In genomic region chr6:3654898-3655297, GRCh38 we compare ENCODE assay signal across 22 cellular contexts.
A peak's percentile ranks its signal among the peaks of the same experiment; 100 is the strongest.
DNase-seq lines count a peak whose midpoint lies in the region; ATAC-seq, FAIRE-seq and TF ChIP-seq lines count a peak whose summit lies in the region.
"Had no signal": no experiment of that assay in that cellular context is flagged by ENCODE, and none has a peak within 500 bp of the region (broad histone marks: within the 10 kb centered on the region; RNA-seq: fewer than 3 reads in every experiment).

No MANE protein-coding gene starts in this region.

- intact Hi-C loops in esophagus muscularis mucosa (cut with DNase I) (no loop called here), testis (cut with DNase I; ENCODE audit: low total_unique reads) (no loop called here)

- no peak for ATAC-seq in SK-N-SH treated with all-trans-retinoic acid at 6 μM for 48 hours
- ATAC-seq in activated CD8-positive, alpha-beta memory T cell treated with anti-CD3 and anti-CD28 coated beads, Interleukin-2, amount 10 ng/mL, durations not matched to agents 7 days and 5 days: no peak
- ATAC-seq: A549, GM12878, HCT116 had no signal

- H3K9me3 Mint-ChIP-seq in activated CD8-positive, alpha-beta memory T cell treated with anti-CD3 and anti-CD28 coated beads, Interleukin-2, amount 10 ng/mL, durations not matched to agents 7 days and 5 days (ENCODE audit: low read depth): no peaks in the 10 kb centered on the region
- H3K9me3 Mint-ChIP-seq: CD4-positive, alpha-beta T cell; HFFc6 had no signal

- H3K4me1 ChIP-seq in SK-N-SH (ENCODE audit: control insufficient read depth in 1 of 2, insufficient read depth in 2 of 2, low read depth in 1 of 2, low read length in 1 of 2) (peaks cover 0 to 2% of the 10 kb centered on the region in 2 experiments; a peak in 2 of 4 replicates), esophagus muscularis mucosa (no peaks in the 10 kb centered on the region), testis (no peaks in the 10 kb centered on the region)
- H3K4me1 ChIP-seq: A549 had no signal

- TF ChIP-seq EP300 in SK-N-SH (IDR thresholded peaks at IDR 0.05; ENCODE audit: borderline replicate concordance in 1 of 2, low read depth in 1 of 2, low read length in 1 of 2) (no peak), esophagus muscularis mucosa (IDR thresholded peaks at IDR 0.05) (no peak)

- H2AFZ ChIP-seq in SK-N-SH (ENCODE audit: low read depth): no peak overlapping the region

- TF ChIP-seq POLR2A in esophagus muscularis mucosa (IDR thresholded peaks at IDR 0.05; ENCODE audit: low read depth) (no peak), testis (IDR thresholded peaks at IDR 0.05) (no peak)

- POLR2A ChIA-PET in SK-N-SH (lab: Yijun Ruan, JAX): no interaction called here

- H3K36me3 ChIP-seq in SK-N-SH (replicated peaks in 1 of 2; ENCODE audit: control insufficient read depth in 1 of 2, insufficient read depth in 2 of 2, low read length in 1 of 2): no peaks in the 10 kb centered on the region
- H3K36me3 ChIP-seq in esophagus muscularis mucosa: no peaks in the 10 kb centered on the region
- H3K36me3 ChIP-seq in testis (ENCODE audit: low read depth, missing control alignments): no peaks in the 10 kb centered on the region

- H3K36me3 Mint-ChIP-seq in activated CD8-positive, alpha-beta memory T cell treated with anti-CD3 and anti-CD28 coated beads, Interleukin-2, amount 10 ng/mL, durations not matched to agents 7 days and 5 days: no peaks in the 10 kb centered on the region

- no peaks in the 10 kb centered on the region for H3K4me1 Mint-ChIP-seq in activated CD8-positive, alpha-beta memory T cell treated with anti-CD3 and anti-CD28 coated beads, Interleukin-2, amount 10 ng/mL, durations not matched to agents 7 days and 5 days

- DNase-seq in DMS 273 (lab: John Stamatoyannopoulos, UW; ENCODE audit: unreplicated experiment): peak; percentile 34
- DNase-seq in DMS 273 treated with DMSO at 0.1 percent for 48 hours (lab: John Stamatoyannopoulos, UW): no peak
- DNase-seq in SK-N-SH: peak; percentile 63
- DNase-seq in esophagus muscularis mucosa (ENCODE audit: extremely low spot score): peak; percentile 75
- no peak for DNase-seq in frontal cortex (ENCODE audit: low spot score in 2 of 2)
- no peak for DNase-seq in activated CD8-positive, alpha-beta memory T cell treated with anti-CD3 and anti-CD28 coated beads, Interleukin-2, amount 10 ng/mL, durations not matched to agents 7 days and 5 days
- no peak for DNase-seq in testis
- DNase-seq: AML-193; CD4-positive, alpha-beta T cell; DMS53; DND-41; EL; GOT3; H7; HFFc6 had no signal

- no peak for TF ChIP-seq RAD21 in SK-N-SH (IDR thresholded peaks at IDR 0.05; ENCODE audit: low read length)

- H3K9me2 ChIP-seq in SK-N-SH: no peaks in the 10 kb centered on the region

- no peak overlapping the region for H3K4me2 ChIP-seq in SK-N-SH
- H3K4me2 ChIP-seq: A549 had no signal

- H3K9ac ChIP-seq in SK-N-SH: no peak overlapping the region

- H3K27ac ChIP-seq in SK-N-SH (ENCODE audit: low read depth in 2 of 2, low read length in 1 of 2) (no peak overlapping the region), esophagus muscularis mucosa (replicated peaks in 1 of 4) (no peak overlapping the region), testis (no peak overlapping the region)
- H3K27ac ChIP-seq: 22Rv1, A549, C4-2B, HL-60 had no signal

- CTCF ChIA-PET in SK-N-SH (lab: Yijun Ruan, JAX): interaction anchor here (0.9 kb wide), 1 partner anchor 47 kb away, joined by 3 read pairs; no protein-coding TSS in a partner anchor
- CTCF ChIA-PET in activated CD8-positive, alpha-beta memory T cell treated with anti-CD3 and anti-CD28 coated beads, Interleukin-2, amount 10 ng/mL, durations not matched to agents 7 days and 5 days (lab: Charles Lee): no interaction called here

- WGBS in SK-N-SH (ENCODE audit: low lambda C conversion rate): 11% methylated on average over 4 of the region's 4 CpGs
- WGBS in esophagus muscularis mucosa: 71% methylated on average over 4 of the region's 4 CpGs
- 63 to 65% methylated on average over 4 of the region's 4 CpGs for WGBS in testis, 2 donors

- H3K27me3 Mint-ChIP-seq in activated CD8-positive, alpha-beta memory T cell treated with anti-CD3 and anti-CD28 coated beads, Interleukin-2, amount 10 ng/mL, durations not matched to agents 7 days and 5 days: peaks cover 5% of the 10 kb centered on the region

- no peaks in the 10 kb centered on the region for H3F3A ChIP-seq in SK-N-SH (replicated peaks; ENCODE audit: insufficient read depth)

- no peaks in the 10 kb centered on the region for H3K79me2 ChIP-seq in SK-N-SH (ENCODE audit: insufficient read depth)

- H3K27me3 ChIP-seq in SK-N-SH (ENCODE audit: insufficient read depth) (no peaks in the 10 kb centered on the region; the same call in 1 of the 2 replicates), esophagus muscularis mucosa (no peaks in the 10 kb centered on the region), testis (no peaks in the 10 kb centered on the region)

- no peak overlapping the region for H3K4me3 Mint-ChIP-seq in activated CD8-positive, alpha-beta memory T cell treated with anti-CD3 and anti-CD28 coated beads, Interleukin-2, amount 10 ng/mL, durations not matched to agents 7 days and 5 days
- H3K4me3 Mint-ChIP-seq: CD4-positive, alpha-beta T cell; HFFc6 had no signal

- TF ChIP-seq CTCF in SK-N-SH (IDR thresholded peaks at IDR 0.05): no peak
- TF ChIP-seq CTCF in esophagus muscularis mucosa (IDR thresholded peaks at IDR 0.05): no peak
- TF ChIP-seq CTCF in testis (IDR thresholded peaks at IDR 0.05): no peak

- H3K27ac Mint-ChIP-seq in activated CD8-positive, alpha-beta memory T cell treated with anti-CD3 and anti-CD28 coated beads, Interleukin-2, amount 10 ng/mL, durations not matched to agents 7 days and 5 days: no peak overlapping the region
- H3K27ac Mint-ChIP-seq: CD4-positive, alpha-beta T cell; HFFc6 had no signal

- H3K4me3 ChIP-seq in SK-N-SH (ENCODE audit: low read depth in 2 of 2, low read length in 1 of 2) (no peak overlapping the region; a peak in 1 of 4 replicates), esophagus muscularis mucosa (no peak overlapping the region), testis (no peak overlapping the region)
- H3K4me3 ChIP-seq: A549, GM12878 had no signal

- H3K9me3 ChIP-seq in SK-N-SH: no peaks in the 10 kb centered on the region
- H3K9me3 ChIP-seq in esophagus muscularis mucosa: no peaks in the 10 kb centered on the region
- H3K9me3 ChIP-seq in testis: no peaks in the 10 kb centered on the region
- H3K9me3 ChIP-seq: A549 had no signal

- FAIRE-seq in frontal cortex (lab: Jason Lieb, UNC): no peak
- FAIRE-seq: A549, GM12878 had no signal

- H4K20me1 ChIP-seq in SK-N-SH (ENCODE audit: insufficient read depth): no peaks in the 10 kb centered on the region

TF ChIP-seq in SK-N-SH, 30 proteins besides CTCF, POLR2A, EP300 and RAD21 (continues in another document):
- TF ChIP-seq YY1 (IDR thresholded peaks at IDR 0.05; ENCODE audit: low read depth) (no peak), CHD2 (IDR thresholded peaks at IDR 0.05; ENCODE audit: low read length, partially characterized antibody) (no peak), RXRA (IDR thresholded peaks at IDR 0.05; ENCODE audit: borderline replicate concordance, low read depth) (no peak), TCF12 (IDR thresholded peaks at IDR 0.05) (no peak), USF1 (IDR thresholded peaks at IDR 0.05; ENCODE audit: borderline replicate concordance, low read depth) (no peak), RFX5 (IDR thresholded peaks at IDR 0.05; ENCODE audit: low read length) (no peak), JUND (IDR thresholded peaks at IDR 0.05) (no peak), NFIC (IDR thresholded peaks at IDR 0.05; ENCODE audit: borderline replicate concordance) (no peak), RCOR1 (IDR thresholded peaks at IDR 0.05; ENCODE audit: low read length) (no peak)

TF ChIP-seq in SK-N-SH treated with all-trans-retinoic acid at 6 μM for 48 hours, 23 proteins besides CTCF, POLR2A, EP300 and RAD21:
- TF ChIP-seq BACH2 (CRISPR knock-in tag; IDR thresholded peaks at IDR 0.05; ENCODE audit: borderline replicate concordance) (no peak), TSHZ2 (CRISPR knock-in tag; IDR thresholded peaks at IDR 0.05) (no peak), TCF4 (CRISPR knock-in tag; IDR thresholded peaks at IDR 0.05; ENCODE audit: borderline replicate concordance) (no peak), ZNF565 (CRISPR knock-in tag; conservative IDR thresholded peaks at IDR 0.05; ENCODE audit: low read depth) (no peak), ZFP30 (CRISPR knock-in tag; IDR thresholded peaks at IDR 0.05) (no peak)
TF ChIP-seq in SK-N-SH treated with all-trans-retinoic acid at 6 μM for 48 hours: peak in this region for 0.

Comparison
In these comparisons a context has a peak if more than half of its experiments do, and no peak if none do; other contexts are left out.
1. DNase-seq: peak in DMS 273 (single experiment), SK-N-SH (single experiment) and esophagus muscularis mucosa (single experiment); none in DMS 273 treated with DMSO at 0.1 percent for 48 hours (single experiment), frontal cortex (0 of 2), activated CD8-positive, alpha-beta memory T cell treated with anti-CD3 and anti-CD28 coated beads, Interleukin-2, amount 10 ng/mL, durations not matched to agents 7 days and 5 days (single experiment) and testis (single experiment).